In genomic region chr2:108441712-108442111, GRCh38 we compare ENCODE assay signal across 15 cellular contexts. TPM values are rescaled to one million over a fixed set of nuclear protein-coding genes. Genes with fewer than 3 reads are reported as not detected.
DNase-seq lines count a peak whose midpoint lies in the region; ATAC-seq, FAIRE-seq and TF ChIP-seq lines count a peak whose summit lies in the region.
"Had no signal": no experiment of that assay in that cellular context is flagged by ENCODE, and none has a peak within 500 bp of the region (broad histone marks: within the 10 kb centered on the region; RNA-seq: fewer than 3 reads in every experiment).

No MANE protein-coding gene starts in this region.

- TF ChIP-seq CTCF in A549 (IDR thresholded peaks at IDR 0.05) (no peak), MM.1S (IDR thresholded peaks at IDR 0.05; ENCODE audit: low read length) (no peak), pancreas (IDR thresholded peaks at IDR 0.05) (no peak)

- 79% methylated on average over 2 of the region's 2 CpGs for WGBS in A549 (ENCODE audit: missing lambda C conversion rate)
- 73 to 83% methylated on average over 2 of the region's 2 CpGs for WGBS in pancreas, 2 donors

- no peak overlapping the region; the same call in 1 of the 2 replicates for H2AFZ ChIP-seq in MM.1S (ENCODE audit: low read length)

- H3K36me3 ChIP-seq in MM.1S (replicated peaks; ENCODE audit: insufficient read depth, low read length): no peaks in the 10 kb centered on the region
- H3K36me3 ChIP-seq in pancreas: no peaks in the 10 kb centered on the region
- H3K36me3 ChIP-seq: BE2C had no signal

- CTCF ChIA-PET in A549 (lab: Yijun Ruan, JAX): no interaction called here

- POLR2A ChIA-PET in A549 (lab: Yijun Ruan, JAX): no interaction called here

- H3K79me2 ChIP-seq in MM.1S (ENCODE audit: low read length): no peaks in the 10 kb centered on the region

- H3K27ac ChIP-seq in A549: no peak overlapping the region
- no peak overlapping the region for H3K27ac ChIP-seq in MM.1S (ENCODE audit: low read length)
- H3K27ac ChIP-seq in pancreas: no peak overlapping the region
- H3K27ac ChIP-seq: C4-2B had no signal

- DNase-seq in A549 (ENCODE audit: low read depth in 1 of 2, low spot score in 1 of 2): no peak
- DNase-seq in MM.1S: no peak
- DNase-seq in pancreas: no peak
- DNase-seq in DMS153 (lab: John Stamatoyannopoulos, UW): no peak
- DNase-seq: BE2C; CD4-positive, alpha-beta memory T cell; GOT3; H9; KBM-7 had no signal

- H3K9me2 ChIP-seq in MM.1S (replicated peaks; ENCODE audit: insufficient read depth, low read length): no peaks in the 10 kb centered on the region

- no peaks in the 10 kb centered on the region for H3F3A ChIP-seq in MM.1S (ENCODE audit: insufficient read depth, low read length)

- no peak overlapping the region for H3K9ac ChIP-seq in MM.1S (ENCODE audit: low read length)

- H3K9me3 ChIP-seq in A549: no peaks in the 10 kb centered on the region
- H3K9me3 ChIP-seq in MM.1S (replicated peaks; ENCODE audit: insufficient read depth, low read length): no peaks in the 10 kb centered on the region
- H3K9me3 ChIP-seq in pancreas: no peaks in the 10 kb centered on the region
- H3K9me3 ChIP-seq: BE2C had no signal

- peaks cover 6% of the 10 kb centered on the region; the same call in 2 of the 3 replicates for H3K4me1 ChIP-seq in A549
- H3K4me1 ChIP-seq in MM.1S (ENCODE audit: low read length): no peaks in the 10 kb centered on the region
- H3K4me1 ChIP-seq in pancreas: no peaks in the 10 kb centered on the region
- H3K4me1 ChIP-seq: BE2C had no signal

- TF ChIP-seq EP300 in A549 (IDR thresholded peaks at IDR 0.05): no peak

- H4K20me1 ChIP-seq in MM.1S (ENCODE audit: insufficient read depth, low read length): no peaks in the 10 kb centered on the region

- no peak for TF ChIP-seq RAD21 in A549 (conservative IDR thresholded peaks at IDR 0.05 in 1 of 2, IDR thresholded peaks at IDR 0.05 in 1 of 2)

- no peak overlapping the region for H3K4me3 ChIP-seq in A549
- no peak overlapping the region for H3K4me3 ChIP-seq in MM.1S (ENCODE audit: low read length)
- H3K4me3 ChIP-seq in pancreas: no peak overlapping the region
- H3K4me3 ChIP-seq: GM12878 had no signal

- ATAC-seq in A549 (no peak), pancreas (no peak), HG03025 (IDR thresholded peaks at IDR 0.05; ENCODE audit: low FRiP score, unreplicated experiment) (no peak), HG02642 (IDR thresholded peaks at IDR 0.05; ENCODE audit: poor library complexity, unreplicated experiment) (no peak)
- ATAC-seq: GM12878 had no signal

- no peak for TF ChIP-seq POLR2A in A549 (IDR thresholded peaks at IDR 0.05; ENCODE audit: low read length)

- intact Hi-C loops in pancreas (cut with DNase I): no loop called here

- FAIRE-seq in A549 (lab: Jason Lieb, UNC) (no peak), colon (lab: Jason Lieb, UNC) (peak; percentile 47), pancreas (lab: Jason Lieb, UNC) (peak; percentile 71)
- FAIRE-seq: GM12878, HTR-8/SVneo had no signal

- 0 out of 2 replicates have a peak, but pooled peaks cover 4% of the 10 kb centered on the region for H3K27me3 ChIP-seq in MM.1S (replicated peaks; ENCODE audit: insufficient read depth, low read length)
- H3K27me3 ChIP-seq in pancreas: no peaks in the 10 kb centered on the region
- H3K27me3 ChIP-seq: BE2C had no signal

- H3K4me2 ChIP-seq in A549: no peak overlapping the region
- peak overlapping the region; percentile 20; the same call in 1 of the 2 replicates for H3K4me2 ChIP-seq in MM.1S (ENCODE audit: low read depth, low read length)

TF ChIP-seq in A549, 52 proteins besides CTCF, POLR2A, EP300 and RAD21:
- no peak for TF ChIP-seq CHD2 (IDR thresholded peaks at IDR 0.05; ENCODE audit: low read length, partially characterized antibody)
- peak; percentile 13 for TF ChIP-seq MAFK (IDR thresholded peaks at IDR 0.05; ENCODE audit: partially characterized antibody)

RNA-seq across cellular contexts. Expression of gene GCC2, which starts 7.3 kb away (rescaled TPM):
- polyA plus RNA-seq in A549 (2011; rRNA removed): 19.0 and 30.1 TPM in 2 replicates
- 2.7 and 2.8 TPM in 2 replicates for polyA plus RNA-seq in A549 (2012; cell fraction: cytosol; rRNA removed)
- polyA plus RNA-seq in A549 (2012; cell fraction: nucleus; rRNA removed): 3.2 and 3.9 TPM in 2 replicates
- polyA plus RNA-seq in A549 (2017; fragmentation: RNase III; extraction: RNeasy Plus Mini Kit Qiagen cat#74134 plus additional on column Dnase treatment): 13.6 to 15.4 TPM (median 13.6 TPM) in 3 replicates
- polyA minus RNA-seq in A549 (2011; rRNA and poly(A)+ RNA removed): 10.3 and 11.8 TPM in 2 replicates
- 10 to 100 TPM; 18.6 to 36.0 (median 22.5) TPM for total RNA-seq in pancreas
- polyA plus RNA-seq in pancreas: 10 to 100 TPM in 1 of 2 donors, 1 to 10 TPM in 1; 8.7 to 11.7 TPM
